ENCODE assay signal across 9 cellular contexts in the genomic region with DNA sequence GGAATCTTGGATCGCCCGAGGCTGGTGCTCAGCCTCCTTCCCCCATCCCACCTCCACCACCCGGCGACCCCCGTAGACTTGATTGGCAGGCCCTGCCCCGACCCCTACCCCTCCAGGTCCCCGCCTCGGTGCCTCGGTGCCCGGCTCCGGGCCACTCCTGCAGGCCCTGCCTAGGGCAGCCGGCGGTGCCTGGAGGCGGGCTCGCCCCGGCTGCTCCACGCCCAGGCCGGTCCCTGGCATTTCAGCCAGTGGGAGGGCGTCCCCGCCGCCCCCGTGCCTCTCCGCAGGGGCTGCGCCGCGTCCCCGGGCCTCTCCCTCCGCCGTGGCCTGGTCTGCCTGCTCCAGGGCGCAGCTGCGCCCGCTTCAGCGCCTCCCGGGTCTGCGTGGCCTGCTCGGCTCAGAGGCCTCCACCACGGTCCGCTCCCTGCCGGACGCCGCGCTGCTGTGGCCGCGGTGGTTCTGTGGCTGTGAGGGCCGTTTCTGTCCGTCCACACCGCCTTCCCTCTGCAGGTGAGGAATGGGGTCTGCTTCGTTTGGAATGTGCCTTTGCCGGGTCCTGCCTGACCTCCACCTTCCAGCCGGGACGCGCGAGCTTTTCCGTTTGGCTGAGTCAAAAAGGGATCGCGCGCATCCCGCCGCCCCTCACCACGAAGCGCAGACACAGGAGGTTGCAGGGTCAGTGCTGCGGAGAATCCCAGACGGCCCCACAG. TPM values are rescaled to one million over a fixed set of nuclear protein-coding genes. Genes with fewer than 3 reads are reported as not detected.
DNase-seq lines count a peak whose midpoint lies in the region; ATAC-seq and TF ChIP-seq lines count a peak whose summit lies in the region.
"Had no signal": no experiment of that assay in that cellular context is flagged by ENCODE, and none has a peak within 500 bp of the region (broad histone marks: within the 10 kb centered on the region; RNA-seq: fewer than 3 reads in every experiment).

No MANE protein-coding gene starts in this region.

- H3K36me3 Mint-ChIP-seq in activated CD8-positive, alpha-beta memory T cell treated with anti-CD3 and anti-CD28 coated beads, Interleukin-2, amount 10 ng/mL, durations not matched to agents 7 days and 5 days: no peaks in the 10 kb centered on the region

- ATAC-seq in DND-41 (ENCODE audit: insufficient read depth, low read depth) (peak; percentile 27; the same call in 1 of the 3 replicates), HG03097 (IDR thresholded peaks at IDR 0.05; ENCODE audit: low FRiP score, unreplicated experiment) (no peak), HG03159 (IDR thresholded peaks at IDR 0.05; ENCODE audit: unreplicated experiment) (no peak)
- ATAC-seq in activated CD8-positive, alpha-beta memory T cell treated with anti-CD3 and anti-CD28 coated beads, Interleukin-2, amount 10 ng/mL, durations not matched to agents 7 days and 5 days: no peak

- peaks cover 14% of the 10 kb centered on the region for H3K27me3 ChIP-seq in DND-41 (ENCODE audit: insufficient read depth, low read length, poor library complexity)
- no peaks in the 10 kb centered on the region for H3K27me3 ChIP-seq in breast epithelium

- no peaks in the 10 kb centered on the region for H3K79me2 ChIP-seq in DND-41 (ENCODE audit: insufficient read depth, low read length)

- H3K4me3 Mint-ChIP-seq in activated CD8-positive, alpha-beta memory T cell treated with anti-CD3 and anti-CD28 coated beads, Interleukin-2, amount 10 ng/mL, durations not matched to agents 7 days and 5 days: no peak overlapping the region

- H3K36me3 ChIP-seq in DND-41 (ENCODE audit: insufficient read depth, low read length) (no peaks in the 10 kb centered on the region), breast epithelium (no peaks in the 10 kb centered on the region)

- H3K4me1 Mint-ChIP-seq in activated CD8-positive, alpha-beta memory T cell treated with anti-CD3 and anti-CD28 coated beads, Interleukin-2, amount 10 ng/mL, durations not matched to agents 7 days and 5 days: no peaks in the 10 kb centered on the region

- H4K20me1 ChIP-seq in DND-41 (ENCODE audit: insufficient read depth, low read length): no peaks in the 10 kb centered on the region; the same call in 1 of the 2 replicates

- no peak overlapping the region for H3K4me2 ChIP-seq in DND-41 (ENCODE audit: insufficient read depth, low read length)

- no peak overlapping the region for H2AFZ ChIP-seq in DND-41 (ENCODE audit: low read depth, low read length)

- H3K27ac Mint-ChIP-seq in activated CD8-positive, alpha-beta memory T cell treated with anti-CD3 and anti-CD28 coated beads, Interleukin-2, amount 10 ng/mL, durations not matched to agents 7 days and 5 days: no peak overlapping the region

- H3K9me3 ChIP-seq in DND-41 (ENCODE audit: insufficient read depth, low read length, severe bottlenecking) (no peaks in the 10 kb centered on the region), breast epithelium (no peaks in the 10 kb centered on the region)

- H3K4me3 ChIP-seq in DND-41 (ENCODE audit: low read depth in 1 of 2, low read length in 2 of 2) (no peak overlapping the region), breast epithelium (peak overlapping the region; percentile 52 to 73 (median 58))

- H3K27ac ChIP-seq in DND-41 (ENCODE audit: low read length) (no peak overlapping the region), breast epithelium (peak overlapping the region; percentile 78 to 84)

- no peak for TF ChIP-seq CTCF in DND-41 (IDR thresholded peaks at IDR 0.05; ENCODE audit: borderline replicate concordance, extremely low read depth, low read length, poor library complexity, severe bottlenecking)
- no peak for TF ChIP-seq CTCF in breast epithelium (IDR thresholded peaks at IDR 0.05)

- TF ChIP-seq POLR2A in breast epithelium (IDR thresholded peaks at IDR 0.05): no peak

- intact Hi-C loops in breast epithelium (cut with DNase I; ENCODE audit: low total_unique reads): no loop called here

- no peaks in the 10 kb centered on the region for H3K4me1 ChIP-seq in DND-41 (ENCODE audit: insufficient read depth, low read length)
- peaks cover 0 to 2% of the 10 kb centered on the region in 2 donors for H3K4me1 ChIP-seq in breast epithelium

- CTCF ChIA-PET in activated CD8-positive, alpha-beta memory T cell treated with anti-CD3 and anti-CD28 coated beads, Interleukin-2, amount 10 ng/mL, durations not matched to agents 7 days and 5 days (lab: Charles Lee): interaction anchor here (0.8 kb wide), 1 partner anchor 26 kb away, joined by 3 read pairs; no protein-coding TSS in a partner anchor

- H3K27me3 Mint-ChIP-seq in activated CD8-positive, alpha-beta memory T cell treated with anti-CD3 and anti-CD28 coated beads, Interleukin-2, amount 10 ng/mL, durations not matched to agents 7 days and 5 days: peaks cover 25% of the 10 kb centered on the region

- no peaks in the 10 kb centered on the region for H3K9me3 Mint-ChIP-seq in activated CD8-positive, alpha-beta memory T cell treated with anti-CD3 and anti-CD28 coated beads, Interleukin-2, amount 10 ng/mL, durations not matched to agents 7 days and 5 days (ENCODE audit: low read depth)

- DNase-seq in DND-41 (no peak), breast epithelium (ENCODE audit: low spot score in 2 of 2) (peak in 1 of 2 donors; percentile 48), iPS-NIHi11 (ENCODE audit: low spot score) (peak; percentile 82), retina (peak; percentile 87), foreskin melanocyte (no peak)
- no peak for DNase-seq in activated CD8-positive, alpha-beta memory T cell treated with anti-CD3 and anti-CD28 coated beads, Interleukin-2, amount 10 ng/mL, durations not matched to agents 7 days and 5 days
- DNase-seq: activated T-cell treated with anti-CD3 and anti-CD28 coated beads for 4 hours had no signal

- H3K9ac ChIP-seq in DND-41 (ENCODE audit: low read depth, low read length): no peak overlapping the region

RNA-seq across cellular contexts. Expression of a gene that starts 48.3 kb away (rescaled TPM):
- total RNA-seq in breast epithelium: 1 to 10 TPM in 2 of 3 donors, under 1 TPM in 1; 0.64 to 9.5 (median 2.6) TPM
- not detected for total RNA-seq in activated CD8-positive, alpha-beta memory T cell treated with anti-CD3 and anti-CD28 coated beads, Interleukin-2, amount 10 ng/mL, durations not matched to agents 7 days and 5 days

Comparison
In these comparisons a context has a peak if more than half of its experiments do, and no peak if none do; other contexts are left out.
1. DNase-seq: peak in iPS-NIHi11 (single experiment) and retina (single experiment); none in DND-41 (single experiment), activated CD8-positive, alpha-beta memory T cell treated with anti-CD3 and anti-CD28 coated beads, Interleukin-2, amount 10 ng/mL, durations not matched to agents 7 days and 5 days (single experiment) and foreskin melanocyte (single experiment).
2. H3K4me3 ChIP-seq: peak in breast epithelium (3 of 3); none in DND-41 (0 of 2).